ENCODE assay signal across 16 cellular contexts in the genomic region with DNA sequence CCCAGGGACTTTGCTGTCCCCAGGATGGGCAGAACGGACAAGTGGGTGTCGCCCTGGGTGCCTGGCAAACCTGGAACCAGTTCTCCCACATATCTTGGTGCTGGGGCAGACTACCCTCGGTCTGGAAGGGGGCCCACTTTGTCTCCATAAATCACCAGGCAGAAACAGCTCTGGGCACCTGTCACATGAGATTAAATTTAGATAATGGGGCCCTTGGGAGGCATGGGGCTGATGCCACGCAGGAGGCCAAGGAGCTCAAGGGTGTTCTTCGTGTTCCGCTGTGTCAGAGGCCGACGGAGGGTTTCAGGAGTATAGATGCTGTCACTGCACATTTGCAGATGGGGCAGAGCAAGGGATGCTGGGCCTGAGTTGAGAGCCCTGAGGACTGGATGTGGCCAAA.
DNase-seq lines count a peak whose midpoint lies in the region; ATAC-seq and TF ChIP-seq lines count a peak whose summit lies in the region.
"Had no signal": no experiment of that assay in that cellular context is flagged by ENCODE, and none has a peak within 500 bp of the region (broad histone marks: within the 10 kb centered on the region; RNA-seq: fewer than 3 reads in every experiment).

No MANE protein-coding gene starts in this region.

- peak overlapping the region; percentile 54 for H3K4me2 ChIP-seq in Karpas-422 (ENCODE audit: low read depth, low read length, poor library complexity, severe bottlenecking)

- H3K27me3 ChIP-seq in Karpas-422 (ENCODE audit: low read length): peaks cover 3% of the 10 kb centered on the region; the same call in 1 of the 2 replicates
- no peaks in the 10 kb centered on the region for H3K27me3 ChIP-seq in SJCRH30
- H3K27me3 ChIP-seq in thoracic aorta (replicated peaks; ENCODE audit: insufficient read depth): no peaks in the 10 kb centered on the region

- no peaks in the 10 kb centered on the region for H3K79me2 ChIP-seq in Karpas-422 (ENCODE audit: low read length)

- 0 out of 2 replicates have a peak overlapping the region, but pooled peaks have one; percentile 36 for H2AFZ ChIP-seq in Karpas-422 (ENCODE audit: low read length)

- no TSS peak for BruUV-seq in Calu3 (replicated peaks; lab: Mats Ljungman, UMichigan)

- intact Hi-C loops in Calu3 (cut with micrococcal nuclease; ENCODE audit: unreplicated experiment): no loop called here

- H3K9me3 ChIP-seq in Karpas-422 (ENCODE audit: low read length): peaks cover 12% of the 10 kb centered on the region
- peaks cover 9% of the 10 kb centered on the region; the same call in 1 of the 2 replicates for H3K9me3 ChIP-seq in SJCRH30 (replicated peaks)
- peaks cover 6% of the 10 kb centered on the region for H3K9me3 ChIP-seq in thoracic aorta

- no peak overlapping the region for H3K4me3 Mint-ChIP-seq in Calu3 (ENCODE audit: low read depth, unreplicated experiment)
- H3K4me3 Mint-ChIP-seq: CD4-positive, alpha-beta memory T cell had no signal

- H4K20me1 ChIP-seq in Karpas-422 (ENCODE audit: insufficient read depth, low read depth, low read length): no peaks in the 10 kb centered on the region

- no peaks in the 10 kb centered on the region for H3K4me1 Mint-ChIP-seq in Calu3 (ENCODE audit: low read depth, unreplicated experiment)
- H3K4me1 Mint-ChIP-seq: CD4-positive, alpha-beta memory T cell had no signal

- H3K27ac Mint-ChIP-seq in Calu3 (ENCODE audit: unreplicated experiment): no peak overlapping the region
- H3K27ac Mint-ChIP-seq: CD4-positive, alpha-beta memory T cell had no signal

- H3K27ac ChIP-seq in Karpas-422 (ENCODE audit: low read length) (no peak overlapping the region), SJCRH30 (no peak overlapping the region), thoracic aorta (peak overlapping the region; percentile 56 to 88)

- TF ChIP-seq CTCF in Calu3 (IDR thresholded peaks at IDR 0.05; ENCODE audit: unreplicated experiment) (no peak), thoracic aorta (IDR thresholded peaks at IDR 0.05) (no peak)

- no peaks in the 10 kb centered on the region for H3K36me3 Mint-ChIP-seq in Calu3 (ENCODE audit: insufficient read depth, unreplicated experiment)
- H3K36me3 Mint-ChIP-seq: CD4-positive, alpha-beta memory T cell had no signal

- no peak for ATAC-seq in thoracic aorta (ENCODE audit: insufficient number of reproducible peaks, low FRiP score, low read depth)

- CTCF ChIA-PET in Calu3 (lab: Charles Lee): no interaction called here

- H3K9me2 ChIP-seq in Karpas-422 (replicated peaks; ENCODE audit: insufficient read depth, low read length): no peaks in the 10 kb centered on the region

- no peaks in the 10 kb centered on the region for H3K9me3 Mint-ChIP-seq in Calu3 (ENCODE audit: low read depth, unreplicated experiment)

- H3K27me3 Mint-ChIP-seq in Calu3 (ENCODE audit: unreplicated experiment): no peaks in the 10 kb centered on the region

- peaks cover 30% of the 10 kb centered on the region for H3K4me1 ChIP-seq in Karpas-422 (ENCODE audit: low read length)
- H3K4me1 ChIP-seq in SJCRH30: peaks cover 9% of the 10 kb centered on the region; the same call in 1 of the 2 replicates
- peaks cover 7 to 31% of the 10 kb centered on the region in 2 donors for H3K4me1 ChIP-seq in thoracic aorta (ENCODE audit: control insufficient read depth in 1 of 2, low read depth in 2 of 2)

- no peak overlapping the region for H3K4me3 ChIP-seq in Karpas-422 (ENCODE audit: low read length)
- no peak overlapping the region for H3K4me3 ChIP-seq in SJCRH30
- H3K4me3 ChIP-seq in thoracic aorta: no peak overlapping the region

- DNase-seq in Calu3 (peak; percentile 27), Karpas-422 (peak; percentile 80), SJCRH30 (peak; percentile 32 to 54), thoracic aorta (ENCODE audit: low spot score) (no peak), GM19238 (ENCODE audit: insufficient read length, low spot score) (no peak), NCI-H2107 (lab: John Stamatoyannopoulos, UW) (no peak), cerebellar cortex (ENCODE audit: low spot score) (no peak)
- DNase-seq: ACHN; CD4-positive, alpha-beta memory T cell; H7; MV-4-11; NCI-H1417 treated with DMSO at 0.1 percent for 48 hours; NCI-H2029 treated with DMSO at 0.1 percent for 48 hours; NCI-H2227 treated with DMSO at 0.1 percent for 48 hours; NCI-H69; SHP77 treated with DMSO at 0.1 percent for 48 hours had no signal

- H3K36me3 ChIP-seq in Karpas-422 (ENCODE audit: insufficient read depth, low read length) (no peaks in the 10 kb centered on the region), SJCRH30 (no peaks in the 10 kb centered on the region), thoracic aorta (no peaks in the 10 kb centered on the region)

- peak overlapping the region; percentile 27; the same call in 1 of the 2 replicates for H3K9ac ChIP-seq in Karpas-422 (ENCODE audit: low read length)

Comparison
In these comparisons a context has a peak if more than half of its experiments do, and no peak if none do; other contexts are left out.
1. DNase-seq: peak in Calu3 (single experiment), Karpas-422 (single experiment) and SJCRH30 (2 of 2); none in thoracic aorta (single experiment), GM19238 (single experiment), NCI-H2107 (single experiment) and cerebellar cortex (single experiment).
2. H3K27ac ChIP-seq: peak in thoracic aorta (2 of 2); none in Karpas-422 (single experiment) and SJCRH30 (single experiment).